8 cellular contexts compared by ENCODE assay signal in the genomic region with DNA sequence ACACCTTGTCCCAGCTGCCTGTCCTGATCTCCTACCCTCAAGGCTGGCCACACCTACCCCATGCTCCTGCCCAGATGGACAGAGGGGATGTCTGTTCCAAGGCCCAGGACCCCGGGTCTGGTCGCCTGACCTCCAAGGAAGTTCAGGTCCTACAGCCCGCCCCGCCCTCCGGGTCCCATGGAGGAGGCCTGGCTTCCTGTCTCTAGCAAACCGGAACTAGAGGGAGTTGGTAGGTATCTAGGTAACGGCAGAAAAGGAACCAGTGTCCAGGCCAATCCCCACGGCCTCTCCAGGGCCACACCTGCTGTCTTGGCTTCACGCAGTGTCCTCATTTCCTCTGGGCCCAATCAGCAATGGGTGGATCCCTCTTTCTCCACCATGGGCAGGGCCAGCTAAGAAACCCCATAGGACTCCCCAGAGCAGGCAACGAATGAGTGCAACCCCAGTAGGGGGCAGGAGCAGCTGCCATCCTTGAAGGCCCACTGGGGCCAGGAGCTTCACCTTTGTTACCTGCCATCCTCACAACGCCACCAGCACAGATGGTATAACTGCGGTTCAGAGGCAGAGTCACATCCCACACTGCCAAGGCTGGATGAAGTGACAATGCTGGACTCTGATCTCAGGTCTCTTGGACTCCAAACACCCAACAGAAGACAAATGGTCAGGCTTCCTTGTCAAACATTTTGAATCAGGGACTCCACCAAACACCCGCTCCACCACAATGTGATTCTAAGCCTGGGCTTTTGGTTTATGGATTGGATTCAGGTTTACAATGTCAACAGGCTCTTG. TPM values are rescaled to one million over a fixed set of nuclear protein-coding genes. Genes with fewer than 3 reads are reported as not detected.
A peak's percentile ranks its signal among the peaks of the same experiment; 100 is the strongest.
DNase-seq lines count a peak whose midpoint lies in the region; ATAC-seq and TF ChIP-seq lines count a peak whose summit lies in the region.

No MANE protein-coding gene starts in this region.

- H3K27ac Mint-ChIP-seq in effector memory CD8-positive, alpha-beta T cell: peak overlapping the region; percentile 74 to 79

- ATAC-seq in effector memory CD8-positive, alpha-beta T cell (replicated peaks): no peak

- H3K36me3 ChIP-seq in rectal smooth muscle tissue (ENCODE audit: control insufficient read depth, insufficient read depth, low read length): peaks cover 23% of the 10 kb centered on the region
- no peaks in the 10 kb centered on the region for H3K36me3 ChIP-seq in ovary
- no peaks in the 10 kb centered on the region for H3K36me3 ChIP-seq in uterus

- H3K27me3 ChIP-seq in rectal smooth muscle tissue (ENCODE audit: control insufficient read depth, insufficient read depth, low read length) (no peaks in the 10 kb centered on the region), ovary (no peaks in the 10 kb centered on the region), uterus (no peaks in the 10 kb centered on the region)

- H3K27ac ChIP-seq in rectal smooth muscle tissue (ENCODE audit: low read depth, low read length) (peak overlapping the region; percentile 65), ovary (no peak overlapping the region), uterus (peak overlapping the region in 1 of 2 donors; percentile 11)

- no peak for TF ChIP-seq POLR2A in ovary (IDR thresholded peaks at IDR 0.05)
- no peak for TF ChIP-seq POLR2A in uterus (IDR thresholded peaks at IDR 0.05)

- intact Hi-C loops in ovary (cut with DNase I) (no loop called here), uterus (cut with DNase I; ENCODE audit: low total_unique reads) (no loop called here)

- DNase-seq in GM12864 (ENCODE audit: low read depth) (no peak), NCI-H510A treated with DMSO at 0.1 percent for 48 hours (lab: John Stamatoyannopoulos, UW) (peak; percentile 90), ovary (no peak), SKM-1 treated with dmso at 0.1 percent for 144 hours (lab: John Stamatoyannopoulos, UW; ENCODE audit: unreplicated experiment) (no peak), uterus (no peak), T-helper 9 cell (no peak)
- DNase-seq in effector memory CD8-positive, alpha-beta T cell: no peak

- TF ChIP-seq CTCF in GM12864 (IDR thresholded peaks at IDR 0.05; ENCODE audit: low read depth, low read length, missing control alignments) (peak; percentile 28), ovary (IDR thresholded peaks at IDR 0.05) (no peak), uterus (IDR thresholded peaks at IDR 0.05) (no peak)

- no peaks in the 10 kb centered on the region for H3K9me3 ChIP-seq in ovary
- no peaks in the 10 kb centered on the region for H3K9me3 ChIP-seq in uterus

- H3K36me3 Mint-ChIP-seq in effector memory CD8-positive, alpha-beta T cell (ENCODE audit: insufficient read depth): peaks cover 59% of the 10 kb centered on the region

- peak overlapping the region; percentile 15 to 55 for H3K4me3 Mint-ChIP-seq in effector memory CD8-positive, alpha-beta T cell

- TF ChIP-seq EP300 in ovary (IDR thresholded peaks at IDR 0.05): no peak

- peak overlapping the region; percentile 66 for H3K9ac ChIP-seq in rectal smooth muscle tissue (ENCODE audit: low read length)

- no peaks in the 10 kb centered on the region for H3K9me3 Mint-ChIP-seq in effector memory CD8-positive, alpha-beta T cell

- peaks cover 41% of the 10 kb centered on the region for H3K4me1 ChIP-seq in rectal smooth muscle tissue (ENCODE audit: control insufficient read depth, insufficient read depth, low read length)
- peaks cover 25% of the 10 kb centered on the region for H3K4me1 ChIP-seq in ovary (ENCODE audit: insufficient read depth)
- peaks cover 27 to 33% of the 10 kb centered on the region in 2 donors for H3K4me1 ChIP-seq in uterus

- 74 to 85% (median 82%) methylated on average over 13 of the region's 13 CpGs for WGBS in ovary, 3 donors

- H3K27me3 Mint-ChIP-seq in effector memory CD8-positive, alpha-beta T cell: no peaks in the 10 kb centered on the region

- H3K4me3 ChIP-seq in GM12864 (ENCODE audit: low read depth, low read length) (peak overlapping the region; percentile 32), rectal smooth muscle tissue (ENCODE audit: low read length) (peak overlapping the region; percentile 57), ovary (no peak overlapping the region), uterus (no peak overlapping the region)

- H3K4me1 Mint-ChIP-seq in effector memory CD8-positive, alpha-beta T cell (ENCODE audit: low read depth in 2 of 2): peaks cover 51 to 59% of the 10 kb centered on the region in 2 donors

RNA-seq across cellular contexts. Expression of gene RPLP0, which starts 25.1 kb away (rescaled TPM):
- total RNA-seq in ovary: 1,000 to 10,000 TPM; 2,634 to 4,152 (median 2,941) TPM
- 1,000 to 10,000 TPM; 2,860 to 5,035 TPM for polyA plus RNA-seq in ovary
- total RNA-seq in uterus: 1,000 to 10,000 TPM; 1,775 to 3,691 (median 3,260) TPM

RNA-seq across cellular contexts. Expression of gene GCN1, which starts 31.5 kb away (rescaled TPM):
- total RNA-seq in ovary: 10 to 100 TPM; 34.6 to 86.2 (median 69.8) TPM
- 10 to 100 TPM; 22.6 to 25.6 TPM for polyA plus RNA-seq in ovary
- 100 to 1,000 TPM in 1 of 4 donors, 10 to 100 TPM in 3; 50.5 to 106 (median 64.3) TPM for total RNA-seq in uterus

RNA-seq across cellular contexts. Expression of gene PXN, which starts 39.5 kb away (rescaled TPM):
- total RNA-seq in ovary: 10 to 100 TPM; 25.0 to 78.0 (median 44.7) TPM
- polyA plus RNA-seq in ovary: 10 to 100 TPM; 34.7 to 49.2 TPM
- total RNA-seq in uterus: 100 to 1,000 TPM in 1 of 4 donors, 10 to 100 TPM in 3; 29.6 to 211 (median 41.2) TPM

Comparison
In these comparisons a context has a peak if more than half of its experiments do, and no peak if none do; other contexts are left out.
1. H3K4me3 ChIP-seq: peak in GM12864 (single experiment) and rectal smooth muscle tissue (single experiment); none in ovary (single experiment) and uterus (0 of 2).